In genomic region chr2:200862532-200863000, GRCh38 we compare ENCODE assay signal across 1 cellular context.
TF ChIP-seq lines count a peak whose summit lies in the region.

No MANE protein-coding gene starts in this region.

TF ChIP-seq in HEK293, 187 proteins besides CTCF, POLR2A, EP300 and RAD21 (continued from another document):
- TF ChIP-seq ZNF202 (tag by site-specific recombination; IDR thresholded peaks at IDR 0.05; ENCODE audit: borderline replicate concordance) = no peak
- no peak for TF ChIP-seq ZNF48 (tag by site-specific recombination; IDR thresholded peaks at IDR 0.05)
- TF ChIP-seq HOXD13 (CRISPR knock-in tag; IDR thresholded peaks at IDR 0.05; ENCODE audit: borderline replicate concordance) = no peak
